11 cellular contexts compared by ENCODE assay signal in the genomic region with DNA sequence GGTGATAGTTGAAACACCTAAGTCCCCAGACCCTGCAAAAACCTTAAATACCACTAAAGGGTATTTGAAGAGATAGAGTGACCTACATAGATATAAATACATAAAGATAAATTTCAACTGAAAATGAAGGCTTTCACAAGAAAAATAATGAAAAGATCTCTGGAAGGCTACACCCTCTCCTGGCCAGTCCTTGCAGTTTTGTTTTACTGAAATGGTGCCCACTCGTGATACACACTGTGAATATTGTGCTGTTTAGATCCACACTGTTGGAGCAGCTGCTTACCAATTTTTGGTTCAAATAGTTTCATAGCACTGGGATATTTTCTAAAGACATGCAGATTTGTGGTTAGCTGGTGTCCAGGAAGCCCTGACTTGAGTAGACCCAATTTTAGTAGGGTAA. TPM values are rescaled to one million over a fixed set of nuclear protein-coding genes. Genes with fewer than 3 reads are reported as not detected.
DNase-seq lines count a peak whose midpoint lies in the region; ATAC-seq, FAIRE-seq and TF ChIP-seq lines count a peak whose summit lies in the region.
"Had no signal": no experiment of that assay in that cellular context is flagged by ENCODE, and none has a peak within 500 bp of the region (broad histone marks: within the 10 kb centered on the region; RNA-seq: fewer than 3 reads in every experiment).

No MANE protein-coding gene starts in this region.

- no peak for ATAC-seq in HG02610 (IDR thresholded peaks at IDR 0.05; ENCODE audit: unreplicated experiment)
- no peak for ATAC-seq in HG03442 (IDR thresholded peaks at IDR 0.05; ENCODE audit: unreplicated experiment)

- no peaks in the 10 kb centered on the region for H3K9me3 ChIP-seq in fibroblast of lung (ENCODE audit: control insufficient read depth, insufficient read depth, low read depth, low read length)

- H3K4me2 ChIP-seq in fibroblast of lung (ENCODE audit: extremely low read depth, insufficient read depth, low read length): peak overlapping the region; percentile 73

- no peaks in the 10 kb centered on the region for H3K36me3 ChIP-seq in fibroblast of lung (ENCODE audit: control insufficient read depth, insufficient read depth, low read length)

- no peak overlapping the region for H2AFZ ChIP-seq in fibroblast of lung (ENCODE audit: low read length)

- H3K79me2 ChIP-seq in fibroblast of lung (ENCODE audit: control insufficient read depth, insufficient read depth, low read length): peaks cover 5% of the 10 kb centered on the region

- no peaks in the 10 kb centered on the region for H3K27me3 ChIP-seq in fibroblast of lung (ENCODE audit: control insufficient read depth, insufficient read depth, low read length)

- no peak overlapping the region for H3K9ac ChIP-seq in fibroblast of lung (ENCODE audit: insufficient read depth, low read length)

- peaks cover 4% of the 10 kb centered on the region for H3K4me1 ChIP-seq in fibroblast of lung (ENCODE audit: control insufficient read depth, extremely low read depth, insufficient read depth, low read length)

- peak overlapping the region in 3 of 4 experiments; percentile 61 to 84 (median 78) for H3K4me3 ChIP-seq in fibroblast of lung (replicated peaks in 1 of 4; ENCODE audit: control extremely low read depth in 1 of 4, insufficient read depth in 1 of 4, low read depth in 3 of 4, low read length in 4 of 4)
- H3K4me3 ChIP-seq: SK-N-MC had no signal

- DNase-seq in ACHN: peak; percentile 35
- no peak for DNase-seq in D721Med (ENCODE audit: insufficient read length, low spot score)
- peak; percentile 35 for DNase-seq in RPMI8226
- DNase-seq in fibroblast of lung (ENCODE audit: low read depth in 2 of 2): peak in 1 of 2 donors; percentile 53
- no peak for DNase-seq in stimulated activated CD4-positive, alpha-beta T cell treated with anti-CD3 and anti-CD28 coated beads, Interleukin-4, amount 100 ng/mL, for 4 hours
- no peak for DNase-seq in A172 (ENCODE audit: low spot score)
- DNase-seq: activated naive CD4-positive, alpha-beta T cell treated with anti-CD3 and anti-CD28 coated beads, Interleukin-2, amount 50 U/mL, for 16 hours; hypothalamus had no signal

- no peak overlapping the region for H3K27ac ChIP-seq in fibroblast of lung (ENCODE audit: insufficient read depth, low read length)
- H3K27ac ChIP-seq: SK-N-MC had no signal

- FAIRE-seq in D721Med (lab: Jason Lieb, UNC): no peak

- in situ Hi-C loops in ACHN (cut with HindIII; ENCODE audit: low pct_ligation_motif_present, low pct_unique_long_range_greater_than_20kb, low sequenced_read_pairs): no loop called here

- TF ChIP-seq CTCF in D721Med (IDR thresholded peaks at IDR 0.05; ENCODE audit: insufficient read depth, missing control alignments) (peak; percentile 27), fibroblast of lung (conservative IDR thresholded peaks at IDR 0.05 in 1 of 2, IDR thresholded peaks at IDR 0.05 in 1 of 2; ENCODE audit: low read depth in 1 of 2, low read length in 2 of 2) (peak; percentile 37 to 52)

- no peaks in the 10 kb centered on the region for H4K20me1 ChIP-seq in fibroblast of lung (ENCODE audit: control insufficient read depth, extremely low read depth, insufficient read depth, low read length)

RNA-seq across cellular contexts. Expression of gene RNF187, which starts 31.5 kb away (rescaled TPM):
- 89.5 and 123 TPM in 2 replicates for total RNA-seq in fibroblast of lung
- 46.1 and 62.4 TPM in 2 replicates for polyA plus RNA-seq in fibroblast of lung
- polyA plus RNA-seq in fibroblast of lung (2012): 103 and 131 TPM in 2 replicates
- polyA minus RNA-seq in fibroblast of lung (ENCODE audit: low replicate concordance): 113 and 132 TPM in 2 replicates
- 94.5 and 118 TPM in 2 replicates for total RNA-seq in A172 (2014; rRNA removed; shearing (Covaris generic))

RNA-seq across cellular contexts. Expression of gene TRIM17, which starts 39.1 kb away (rescaled TPM):
- total RNA-seq in fibroblast of lung: 0.17 and 0.26 TPM in 2 replicates
- 0.07 and 0.12 TPM in 2 replicates for polyA plus RNA-seq in fibroblast of lung
- polyA plus RNA-seq in fibroblast of lung (2012): 0.22 TPM in 2 replicates
- polyA minus RNA-seq in fibroblast of lung (ENCODE audit: low replicate concordance): not detected in 2 replicates
- not detected in 2 replicates for total RNA-seq in A172 (2014; rRNA removed; shearing (Covaris generic))

RNA-seq across cellular contexts. Expression of gene TRIM11, which starts 49.1 kb away (rescaled TPM):
- 18.5 and 19.0 TPM in 2 replicates for total RNA-seq in fibroblast of lung
- polyA plus RNA-seq in fibroblast of lung: 6.3 and 7.3 TPM in 2 replicates
- 9.5 and 12.6 TPM in 2 replicates for polyA plus RNA-seq in fibroblast of lung (2012)
- polyA minus RNA-seq in fibroblast of lung (ENCODE audit: low replicate concordance): 10.4 and 15.6 TPM in 2 replicates
- 35.9 and 36.1 TPM in 2 replicates for total RNA-seq in A172 (2014; rRNA removed; shearing (Covaris generic))

Comparison
In these comparisons a context has a peak if more than half of its experiments do, and no peak if none do; other contexts are left out.
1. DNase-seq: peak in ACHN (single experiment) and RPMI8226 (single experiment); none in D721Med (single experiment), stimulated activated CD4-positive, alpha-beta T cell treated with anti-CD3 and anti-CD28 coated beads, Interleukin-4, amount 100 ng/mL, for 4 hours (0 of 2) and A172 (single experiment).